8 cellular contexts compared by ENCODE assay signal in genomic region chr1:151326619-151327222, GRCh38. TPM values are rescaled to one million over a fixed set of nuclear protein-coding genes. Genes with fewer than 3 reads are reported as not detected.
DNase-seq lines count a peak whose midpoint lies in the region; ATAC-seq and TF ChIP-seq lines count a peak whose summit lies in the region.

No MANE protein-coding gene starts in this region.

- ATAC-seq in HG02973 (IDR thresholded peaks at IDR 0.05; ENCODE audit: unreplicated experiment) = peak; percentile 61
- ATAC-seq in PC-3 = peak; percentile 18
- peak; percentile 30 to 76 (median 72) for ATAC-seq in heart left ventricle

- CTCF ChIA-PET in PC-3 (lab: Charles Lee) = interaction anchor here (0.5 to 4.2 kb wide), 4 partner anchors 13 to 323 kb away, joined by 3 to 35 read pairs (median 4); no protein-coding TSS in a partner anchor

- intact Hi-C loops in PC-3 (cut with micrococcal nuclease) = loop anchor here (1.0 to 5.0 kb wide), 4 partner anchors 14 to 129 kb away; partner anchors contain the start of genes PIP5K1A and ZNF687
- intact Hi-C loops in heart left ventricle (cut with DNase I) = loop anchor here in 3 of 10 donors (1.0 to 5.0 kb wide), 5 partner anchors 15 to 72 kb away; partner anchors contain the start of genes PSMB4 (in 2 of the 3) and ZNF687 (in 1 of the 3)

- peak overlapping the region; percentile 85 for H3K27ac ChIP-seq in PC-3 (ENCODE audit: low read length)
- peak overlapping the region; percentile 82 to 99 (median 96) for H3K27ac ChIP-seq in heart left ventricle

- no peaks in the 10 kb centered on the region for H3F3A ChIP-seq in PC-3 (ENCODE audit: low read length, unreplicated experiment)

- H4K20me1 ChIP-seq in PC-3 (ENCODE audit: low read length) = peaks cover 3% of the 10 kb centered on the region; the same call in 1 of the 2 replicates

- no peaks in the 10 kb centered on the region for H3K27me3 Mint-ChIP-seq in activated naive CD8-positive, alpha-beta T cell treated with anti-CD3 and anti-CD28 coated beads for 36 hours
- no peaks in the 10 kb centered on the region for H3K27me3 Mint-ChIP-seq in progenitor cell of endocrine pancreas

- in situ Hi-C loops in ACHN (cut with HindIII; ENCODE audit: low pct_ligation_motif_present, low pct_unique_long_range_greater_than_20kb, low sequenced_read_pairs) = no loop called here
- in situ Hi-C loops in GM13977 (cut with MboI; ENCODE audit: low pct_unique_long_range_greater_than_20kb, low sequenced_read_pairs, unreplicated experiment) = no loop called here

- peaks cover 14% of the 10 kb centered on the region for H3K36me3 Mint-ChIP-seq in activated naive CD8-positive, alpha-beta T cell treated with anti-CD3 and anti-CD28 coated beads for 36 hours
- peaks cover 8% of the 10 kb centered on the region for H3K36me3 Mint-ChIP-seq in progenitor cell of endocrine pancreas (ENCODE audit: insufficient read depth)

- peak overlapping the region; percentile 34; the same call in 1 of the 2 replicates for H2AFZ ChIP-seq in PC-3 (ENCODE audit: low read length)

- H3K9ac ChIP-seq in PC-3 (ENCODE audit: low read length) = peak overlapping the region; percentile 92

- peak overlapping the region; percentile 98 for H3K4me2 ChIP-seq in PC-3 (ENCODE audit: low read length)

- BruUV-seq in PC-3 (replicated peaks; lab: Mats Ljungman, UMichigan) = no TSS peak

- H3K9me3 Mint-ChIP-seq in activated naive CD8-positive, alpha-beta T cell treated with anti-CD3 and anti-CD28 coated beads for 36 hours = no peaks in the 10 kb centered on the region
- H3K9me3 Mint-ChIP-seq in progenitor cell of endocrine pancreas (ENCODE audit: low read depth) = no peaks in the 10 kb centered on the region

- H3K9me2 ChIP-seq in PC-3 (replicated peaks; ENCODE audit: low read length) = no peaks in the 10 kb centered on the region

- peaks cover 55% of the 10 kb centered on the region for H3K79me2 ChIP-seq in PC-3 (ENCODE audit: low read length)

- no peak for TF ChIP-seq POLR2A in heart left ventricle (IDR thresholded peaks at IDR 0.05)

- H3K27ac Mint-ChIP-seq in activated naive CD8-positive, alpha-beta T cell treated with anti-CD3 and anti-CD28 coated beads for 36 hours = peak overlapping the region; percentile 89
- H3K27ac Mint-ChIP-seq in progenitor cell of endocrine pancreas = peak overlapping the region; percentile 100

- H3K4me1 ChIP-seq in PC-3 (ENCODE audit: insufficient read depth, low read length) (peaks cover 37% of the 10 kb centered on the region), heart left ventricle (peaks cover 0 to 41% (median 24%) of the 10 kb centered on the region in 12 donors)

- peak overlapping the region; percentile 72 for H3K4me3 ChIP-seq in PC-3 (ENCODE audit: low read length)
- H3K4me3 ChIP-seq in heart left ventricle = peak overlapping the region; percentile 70 to 95 (median 86)

- H3K9me3 ChIP-seq in PC-3 (ENCODE audit: low read length) = no peaks in the 10 kb centered on the region
- H3K9me3 ChIP-seq in heart left ventricle = no peaks in the 10 kb centered on the region

- H3K27me3 ChIP-seq in PC-3 (ENCODE audit: low read length) = no peaks in the 10 kb centered on the region
- no peaks in the 10 kb centered on the region for H3K27me3 ChIP-seq in heart left ventricle

- H3K36me3 ChIP-seq in PC-3 (ENCODE audit: low read depth, low read length) (peaks cover 20% of the 10 kb centered on the region), heart left ventricle (peaks cover 0 to 40% (median 28%) of the 10 kb centered on the region in 9 donors)

- POLR2A ChIA-PET in PC-3 (lab: Charles Lee; ENCODE audit: unreplicated experiment) = interaction anchor here (0.6 to 0.7 kb wide), 3 partner anchors 13 to 1021 kb away, joined by 3 to 12 read pairs (median 3); no protein-coding TSS in a partner anchor

- 0 to 1% (median 0%) methylated on average over 12 of the region's 12 CpGs for WGBS in heart left ventricle, 4 donors

- peak overlapping the region; percentile 89 for H3K4me3 Mint-ChIP-seq in activated naive CD8-positive, alpha-beta T cell treated with anti-CD3 and anti-CD28 coated beads for 36 hours
- H3K4me3 Mint-ChIP-seq in progenitor cell of endocrine pancreas (ENCODE audit: low read depth) = peak overlapping the region; percentile 96

- H3K4me1 Mint-ChIP-seq in activated naive CD8-positive, alpha-beta T cell treated with anti-CD3 and anti-CD28 coated beads for 36 hours = peaks cover 33% of the 10 kb centered on the region
- H3K4me1 Mint-ChIP-seq in progenitor cell of endocrine pancreas (ENCODE audit: low read depth) = peaks cover 18% of the 10 kb centered on the region

- no peak for TF ChIP-seq CTCF in GM13977 (IDR thresholded peaks at IDR 0.05; ENCODE audit: extremely low read depth, insufficient read depth, missing control alignments)
- no peak for TF ChIP-seq CTCF in PC-3 (conservative IDR thresholded peaks at IDR 0.05; ENCODE audit: low read depth, low read length)
- no peak for TF ChIP-seq CTCF in heart left ventricle (IDR thresholded peaks at IDR 0.05)
- TF ChIP-seq CTCF in progenitor cell of endocrine pancreas (IDR thresholded peaks at IDR 0.05; ENCODE audit: unreplicated experiment) = no peak

- DNase-seq in ACHN (peak; percentile 47), GM13977 (ENCODE audit: low spot score) (peak; percentile 89), PC-3 (peak; percentile 33), heart left ventricle (peak in 4 of 5 donors; percentile 60 to 71 (median 71)), progenitor cell of endocrine pancreas (ENCODE audit: low spot score, unreplicated experiment) (no peak), NCI-H524 treated with DMSO at 0.1 percent for 48 hours (lab: John Stamatoyannopoulos, UW) (no peak)
- peak; percentile 61 for DNase-seq in activated naive CD8-positive, alpha-beta T cell treated with anti-CD3 and anti-CD28 coated beads for 36 hours

RNA-seq across cellular contexts. Expression of gene PI4KB, which starts 0.5 kb away (rescaled TPM):
- total RNA-seq in PC-3 (2014; rRNA removed) (75.6 and 99.5 TPM in 2 replicates), heart left ventricle (10 to 100 TPM; 34.9 to 76.0 (median 49.8) TPM), progenitor cell of endocrine pancreas (52.1 and 55.1 TPM in 2 replicates)
- total RNA-seq in activated naive CD8-positive, alpha-beta T cell treated with anti-CD3 and anti-CD28 coated beads for 36 hours = 10 to 100 TPM; 46.4 to 49.4 TPM
- 10 to 100 TPM; 17.4 to 41.2 TPM for polyA plus RNA-seq in heart left ventricle

RNA-seq across cellular contexts. Expression of gene RFX5, which starts 20.3 kb away (rescaled TPM):
- total RNA-seq in PC-3 (2014; rRNA removed) = 34.1 and 41.0 TPM in 2 replicates
- total RNA-seq in activated naive CD8-positive, alpha-beta T cell treated with anti-CD3 and anti-CD28 coated beads for 36 hours = 10 to 100 TPM; 55.2 to 58.6 TPM
- total RNA-seq in heart left ventricle = 10 to 100 TPM; 14.0 to 49.3 (median 22.1) TPM
- 10 to 100 TPM; 10.8 to 11.3 TPM for polyA plus RNA-seq in heart left ventricle
- 96.0 and 97.5 TPM in 2 replicates for total RNA-seq in progenitor cell of endocrine pancreas

RNA-seq across cellular contexts. Expression of gene ZNF687, which starts 44.6 kb away (rescaled TPM):
- total RNA-seq in PC-3 (2014; rRNA removed) = 24.6 and 30.3 TPM in 2 replicates
- total RNA-seq in activated naive CD8-positive, alpha-beta T cell treated with anti-CD3 and anti-CD28 coated beads for 36 hours = 10 to 100 TPM; 27.0 to 29.9 TPM
- total RNA-seq in heart left ventricle = 10 to 100 TPM; 10.9 to 30.3 (median 14.3) TPM
- 10 to 100 TPM in 1 of 2 donors, 1 to 10 TPM in 1; 6.9 to 11.1 TPM for polyA plus RNA-seq in heart left ventricle
- total RNA-seq in progenitor cell of endocrine pancreas = 43.0 and 45.0 TPM in 2 replicates

RNA-seq across cellular contexts. Expression of gene SELENBP1, which starts 45.8 kb away (rescaled TPM):
- total RNA-seq in PC-3 (2014; rRNA removed) (29.8 and 73.5 TPM in 2 replicates), heart left ventricle (10 to 100 TPM; 27.6 to 97.8 (median 48.7) TPM), progenitor cell of endocrine pancreas (56.2 and 57.0 TPM in 2 replicates)
- not detected for total RNA-seq in activated naive CD8-positive, alpha-beta T cell treated with anti-CD3 and anti-CD28 coated beads for 36 hours
- polyA plus RNA-seq in heart left ventricle = 10 to 100 TPM; 14.3 to 37.9 TPM

Comparison
In these comparisons a context has a peak if more than half of its experiments do, and no peak if none do; other contexts are left out.
1. DNase-seq: peak in ACHN (single experiment), GM13977 (single experiment), PC-3 (single experiment), activated naive CD8-positive, alpha-beta T cell treated with anti-CD3 and anti-CD28 coated beads for 36 hours (single experiment) and heart left ventricle (4 of 5); none in progenitor cell of endocrine pancreas (single experiment) and NCI-H524 treated with DMSO at 0.1 percent for 48 hours (single experiment).
2. ATAC-seq: peak in every context shown above with its lines; median percentile 72 in heart left ventricle; 61 in HG02973; 18 in PC-3.